In the genomic region with DNA sequence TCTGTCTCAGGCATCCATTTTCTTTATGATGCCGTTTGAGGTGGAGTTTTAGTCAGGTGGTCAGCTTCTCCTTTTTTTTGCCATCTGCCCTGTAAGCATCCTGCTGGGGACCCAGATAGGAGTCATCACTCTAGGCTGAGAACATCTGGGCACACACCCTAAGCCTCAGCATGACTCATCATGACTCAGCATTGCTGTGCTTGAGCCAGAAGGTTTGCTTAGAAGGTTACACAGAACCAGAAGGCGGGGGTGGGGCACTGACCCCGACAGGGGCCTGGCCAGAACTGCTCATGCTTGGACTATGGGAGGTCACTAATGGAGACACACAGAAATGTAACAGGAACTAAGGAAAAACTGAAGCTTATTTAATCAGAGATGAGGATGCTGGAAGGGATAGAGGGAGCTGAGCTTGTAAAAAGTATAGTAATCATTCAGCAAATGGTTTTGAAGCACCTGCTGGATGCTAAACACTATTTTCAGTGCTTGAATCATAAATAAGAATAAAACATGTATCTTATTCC, we compare ENCODE assay signal across 1 cellular context.
TF ChIP-seq lines count a peak whose summit lies in the region.

No MANE protein-coding gene starts in this region.

TF ChIP-seq in K562, 482 proteins besides CTCF, POLR2A, EP300 and RAD21 (continued from another document and continues in another):
- TF ChIP-seq, protein P1, sequence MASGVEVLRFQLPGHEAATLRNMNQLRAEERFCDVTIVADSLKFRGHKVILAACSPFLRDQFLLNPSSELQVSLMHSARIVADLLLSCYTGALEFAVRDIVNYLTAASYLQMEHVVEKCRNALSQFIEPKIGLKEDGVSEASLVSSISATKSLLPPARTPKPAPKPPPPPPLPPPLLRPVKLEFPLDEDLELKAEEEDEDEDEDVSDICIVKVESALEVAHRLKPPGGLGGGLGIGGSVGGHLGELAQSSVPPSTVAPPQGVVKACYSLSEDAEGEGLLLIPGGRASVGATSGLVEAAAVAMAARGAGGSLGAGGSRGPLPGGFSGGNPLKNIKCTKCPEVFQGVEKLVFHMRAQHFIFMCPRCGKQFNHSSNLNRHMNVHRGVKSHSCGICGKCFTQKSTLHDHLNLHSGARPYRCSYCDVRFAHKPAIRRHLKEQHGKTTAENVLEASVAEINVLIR (CRISPR knock-in tag; IDR thresholded peaks at IDR 0.05), result peak; percentile 60; the same call in 1 of the 2 replicates
- TF ChIP-seq RNF2 (IDR thresholded peaks at IDR 0.05), result peak; percentile 97
- no peak for TF ChIP-seq ZNF263 (CRISPR knock-in tag; IDR thresholded peaks at IDR 0.05; ENCODE audit: borderline replicate concordance)
- peak; percentile 99 for TF ChIP-seq CBFA2T2 (conservative IDR thresholded peaks at IDR 0.05)
- TF ChIP-seq SP2 (IDR thresholded peaks at IDR 0.05; ENCODE audit: extremely low read depth, low read depth, low read length, poor library complexity, severe bottlenecking), result no peak
- no peak for TF ChIP-seq ZBTB43 (CRISPR knock-in tag; IDR thresholded peaks at IDR 0.05)
- TF ChIP-seq RBBP5 (IDR thresholded peaks at IDR 0.05; ENCODE audit: borderline replicate concordance, insufficient read depth, low read length, poor library complexity, severe bottlenecking), result no peak
- TF ChIP-seq ETS1 (conservative IDR thresholded peaks at IDR 0.05; ENCODE audit: control insufficient read depth, low read depth, low read length), result peak; percentile 94
- peak; percentile 42; the same call in 1 of the 2 replicates for TF ChIP-seq ZNF764 (CRISPR knock-in tag; IDR thresholded peaks at IDR 0.05; ENCODE audit: low read depth)
- TF ChIP-seq, protein P2, sequence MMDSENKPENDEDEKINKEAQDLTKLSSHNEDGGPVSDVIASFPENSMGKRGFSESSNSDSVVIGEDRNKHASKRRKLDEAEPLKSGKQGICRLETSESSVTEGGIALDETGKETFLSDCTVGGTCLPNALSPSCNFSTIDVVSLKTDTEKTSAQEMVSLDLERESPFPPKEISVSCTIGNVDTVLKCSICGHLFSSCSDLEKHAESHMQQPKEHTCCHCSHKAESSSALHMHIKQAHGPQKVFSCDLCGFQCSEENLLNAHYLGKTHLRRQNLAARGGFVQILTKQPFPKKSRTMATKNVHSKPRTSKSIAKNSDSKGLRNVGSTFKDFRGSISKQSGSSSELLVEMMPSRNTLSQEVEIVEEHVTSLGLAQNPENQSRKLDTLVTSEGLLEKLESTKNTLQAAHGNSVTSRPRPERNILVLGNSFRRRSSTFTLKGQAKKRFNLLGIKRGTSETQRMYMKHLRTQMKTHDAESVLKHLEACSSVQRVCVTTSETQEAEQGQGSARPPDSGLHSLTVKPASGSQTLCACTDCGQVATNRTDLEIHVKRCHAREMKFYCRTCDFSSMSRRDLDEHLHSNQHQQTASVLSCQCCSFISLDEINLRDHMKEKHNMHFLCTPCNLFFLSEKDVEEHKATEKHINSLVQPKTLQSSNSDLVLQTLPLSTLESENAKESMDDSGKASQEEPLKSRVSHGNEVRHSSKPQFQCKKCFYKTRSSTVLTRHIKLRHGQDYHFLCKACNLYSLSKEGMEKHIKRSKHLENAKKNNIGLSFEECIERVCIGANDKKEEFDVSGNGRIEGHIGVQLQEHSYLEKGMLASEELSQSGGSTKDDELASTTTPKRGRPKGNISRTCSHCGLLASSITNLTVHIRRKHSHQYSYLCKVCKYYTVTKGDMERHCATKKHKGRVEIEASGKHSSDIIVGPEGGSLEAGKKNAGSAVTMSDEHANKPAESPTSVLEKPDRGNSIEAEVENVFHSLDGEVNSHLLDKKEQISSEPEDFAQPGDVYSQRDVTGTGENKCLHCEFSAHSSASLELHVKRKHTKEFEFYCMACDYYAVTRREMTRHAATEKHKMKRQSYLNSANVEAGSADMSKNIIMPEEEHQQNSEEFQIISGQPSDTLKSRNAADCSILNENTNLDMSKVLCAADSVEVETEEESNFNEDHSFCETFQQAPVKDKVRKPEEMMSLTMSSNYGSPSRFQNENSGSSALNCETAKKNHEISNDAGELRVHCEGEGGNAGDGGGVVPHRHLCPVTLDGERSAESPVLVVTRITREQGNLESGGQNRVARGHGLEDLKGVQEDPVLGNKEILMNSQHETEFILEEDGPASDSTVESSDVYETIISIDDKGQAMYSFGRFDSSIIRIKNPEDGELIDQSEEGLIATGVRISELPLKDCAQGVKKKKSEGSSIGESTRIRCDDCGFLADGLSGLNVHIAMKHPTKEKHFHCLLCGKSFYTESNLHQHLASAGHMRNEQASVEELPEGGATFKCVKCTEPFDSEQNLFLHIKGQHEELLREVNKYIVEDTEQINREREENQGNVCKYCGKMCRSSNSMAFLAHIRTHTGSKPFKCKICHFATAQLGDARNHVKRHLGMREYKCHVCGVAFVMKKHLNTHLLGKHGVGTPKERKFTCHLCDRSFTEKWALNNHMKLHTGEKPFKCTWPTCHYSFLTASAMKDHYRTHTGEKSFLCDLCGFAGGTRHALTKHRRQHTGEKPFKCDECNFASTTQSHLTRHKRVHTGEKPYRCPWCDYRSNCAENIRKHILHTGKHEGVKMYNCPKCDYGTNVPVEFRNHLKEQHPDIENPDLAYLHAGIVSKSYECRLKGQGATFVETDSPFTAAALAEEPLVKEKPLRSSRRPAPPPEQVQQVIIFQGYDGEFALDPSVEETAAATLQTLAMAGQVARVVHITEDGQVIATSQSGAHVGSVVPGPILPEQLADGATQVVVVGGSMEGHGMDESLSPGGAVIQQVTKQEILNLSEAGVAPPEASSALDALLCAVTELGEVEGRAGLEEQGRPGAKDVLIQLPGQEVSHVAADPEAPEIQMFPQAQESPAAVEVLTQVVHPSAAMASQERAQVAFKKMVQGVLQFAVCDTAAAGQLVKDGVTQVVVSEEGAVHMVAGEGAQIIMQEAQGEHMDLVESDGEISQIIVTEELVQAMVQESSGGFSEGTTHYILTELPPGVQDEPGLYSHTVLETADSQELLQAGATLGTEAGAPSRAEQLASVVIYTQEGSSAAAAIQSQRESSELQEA (IDR thresholded peaks at IDR 0.05; ENCODE audit: low read depth), result no peak
- TF ChIP-seq, protein P3, sequence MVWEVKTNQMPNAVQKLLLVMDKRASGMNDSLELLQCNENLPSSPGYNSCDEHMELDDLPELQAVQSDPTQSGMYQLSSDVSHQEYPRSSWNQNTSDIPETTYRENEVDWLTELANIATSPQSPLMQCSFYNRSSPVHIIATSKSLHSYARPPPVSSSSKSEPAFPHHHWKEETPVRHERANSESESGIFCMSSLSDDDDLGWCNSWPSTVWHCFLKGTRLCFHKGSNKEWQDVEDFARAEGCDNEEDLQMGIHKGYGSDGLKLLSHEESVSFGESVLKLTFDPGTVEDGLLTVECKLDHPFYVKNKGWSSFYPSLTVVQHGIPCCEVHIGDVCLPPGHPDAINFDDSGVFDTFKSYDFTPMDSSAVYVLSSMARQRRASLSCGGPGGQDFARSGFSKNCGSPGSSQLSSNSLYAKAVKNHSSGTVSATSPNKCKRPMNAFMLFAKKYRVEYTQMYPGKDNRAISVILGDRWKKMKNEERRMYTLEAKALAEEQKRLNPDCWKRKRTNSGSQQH (CRISPR knock-in tag; IDR thresholded peaks at IDR 0.05), result peak; percentile 75
- peak; percentile 97 for TF ChIP-seq TAL1 (IDR thresholded peaks at IDR 0.05)
- TF ChIP-seq ZFP91 (CRISPR knock-in tag; IDR thresholded peaks at IDR 0.05), result no peak
- peak; percentile 93 for TF ChIP-seq SOX6 (IDR thresholded peaks at IDR 0.05)
- no peak for TF ChIP-seq PRPF4 (IDR thresholded peaks at IDR 0.05; ENCODE audit: insufficient read depth, low read depth, low read length, poor library complexity, severe bottlenecking)
- TF ChIP-seq NRF1 (conservative IDR thresholded peaks at IDR 0.05 in 1 of 2, IDR thresholded peaks at IDR 0.05 in 1 of 2), result peak; percentile 46 to 61
- peak in 1 of 2 experiments; percentile 92; a peak in 3 of 4 replicates for TF ChIP-seq HDAC1 (IDR thresholded peaks at IDR 0.05)
- TF ChIP-seq, protein P4, sequence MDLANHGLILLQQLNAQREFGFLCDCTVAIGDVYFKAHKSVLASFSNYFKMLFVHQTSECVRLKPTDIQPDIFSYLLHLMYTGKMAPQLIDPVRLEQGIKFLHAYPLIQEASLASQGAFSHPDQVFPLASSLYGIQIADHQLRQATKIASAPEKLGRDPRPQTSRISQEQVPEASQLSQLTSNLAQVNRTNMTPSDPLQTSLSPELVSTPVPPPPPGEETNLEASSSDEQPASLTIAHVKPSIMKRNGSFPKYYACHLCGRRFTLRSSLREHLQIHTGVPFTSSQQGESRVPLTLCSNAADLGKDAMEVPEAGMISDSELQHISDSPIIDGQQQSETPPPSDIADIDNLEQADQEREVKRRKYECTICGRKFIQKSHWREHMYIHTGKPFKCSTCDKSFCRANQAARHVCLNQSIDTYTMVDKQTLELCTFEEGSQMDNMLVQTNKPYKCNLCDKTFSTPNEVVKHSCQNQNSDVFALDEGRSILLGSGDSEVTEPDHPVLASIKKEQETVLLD (IDR thresholded peaks at IDR 0.05), result no peak; the same call in 1 of the 2 replicates
- TF ChIP-seq MTA2 (IDR thresholded peaks at IDR 0.05; ENCODE audit: low read depth), result peak; percentile 96
- peak; percentile 99 for TF ChIP-seq TRIM24 (IDR thresholded peaks at IDR 0.05)
- TF ChIP-seq YY1 (IDR thresholded peaks at IDR 0.05; ENCODE audit: borderline replicate concordance in 1 of 3, control insufficient read depth in 1 of 3, extremely low read depth in 1 of 3, insufficient read depth in 3 of 3, insufficient read length in 1 of 3, insufficient replicate concordance in 2 of 3, low read depth in 1 of 3, low read length in 2 of 3), result peak in 2 of 3 experiments; percentile 41 to 72
- TF ChIP-seq MAZ (CRISPR knock-in tag; conservative IDR thresholded peaks at IDR 0.05 in 1 of 2, IDR thresholded peaks at IDR 0.05 in 1 of 2), result peak; percentile 82 to 92
- TF ChIP-seq HNRNPUL1 (IDR thresholded peaks at IDR 0.05; ENCODE audit: low read length), result no peak
- 0 out of 2 replicates have a peak, but pooled peaks have one; percentile 53 for TF ChIP-seq KHSRP (IDR thresholded peaks at IDR 0.05)
- no peak for TF ChIP-seq ZNF347 (CRISPR knock-in tag; IDR thresholded peaks at IDR 0.05; ENCODE audit: low read depth)
- TF ChIP-seq CC2D1A (IDR thresholded peaks at IDR 0.05), result peak; percentile 96
- TF ChIP-seq, protein P5, sequence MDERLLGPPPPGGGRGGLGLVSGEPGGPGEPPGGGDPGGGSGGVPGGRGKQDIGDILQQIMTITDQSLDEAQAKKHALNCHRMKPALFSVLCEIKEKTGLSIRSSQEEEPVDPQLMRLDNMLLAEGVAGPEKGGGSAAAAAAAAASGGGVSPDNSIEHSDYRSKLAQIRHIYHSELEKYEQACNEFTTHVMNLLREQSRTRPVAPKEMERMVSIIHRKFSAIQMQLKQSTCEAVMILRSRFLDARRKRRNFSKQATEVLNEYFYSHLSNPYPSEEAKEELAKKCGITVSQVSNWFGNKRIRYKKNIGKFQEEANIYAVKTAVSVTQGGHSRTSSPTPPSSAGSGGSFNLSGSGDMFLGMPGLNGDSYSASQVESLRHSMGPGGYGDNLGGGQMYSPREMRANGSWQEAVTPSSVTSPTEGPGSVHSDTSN (CRISPR knock-in tag; IDR thresholded peaks at IDR 0.05; ENCODE audit: low read depth), result no peak
- TF ChIP-seq, protein P5 (tag; conservative IDR thresholded peaks at IDR 0.05; ENCODE audit: low read depth), result peak; percentile 91
